ENCODE assay signal across 8 cellular contexts in the genomic region with DNA sequence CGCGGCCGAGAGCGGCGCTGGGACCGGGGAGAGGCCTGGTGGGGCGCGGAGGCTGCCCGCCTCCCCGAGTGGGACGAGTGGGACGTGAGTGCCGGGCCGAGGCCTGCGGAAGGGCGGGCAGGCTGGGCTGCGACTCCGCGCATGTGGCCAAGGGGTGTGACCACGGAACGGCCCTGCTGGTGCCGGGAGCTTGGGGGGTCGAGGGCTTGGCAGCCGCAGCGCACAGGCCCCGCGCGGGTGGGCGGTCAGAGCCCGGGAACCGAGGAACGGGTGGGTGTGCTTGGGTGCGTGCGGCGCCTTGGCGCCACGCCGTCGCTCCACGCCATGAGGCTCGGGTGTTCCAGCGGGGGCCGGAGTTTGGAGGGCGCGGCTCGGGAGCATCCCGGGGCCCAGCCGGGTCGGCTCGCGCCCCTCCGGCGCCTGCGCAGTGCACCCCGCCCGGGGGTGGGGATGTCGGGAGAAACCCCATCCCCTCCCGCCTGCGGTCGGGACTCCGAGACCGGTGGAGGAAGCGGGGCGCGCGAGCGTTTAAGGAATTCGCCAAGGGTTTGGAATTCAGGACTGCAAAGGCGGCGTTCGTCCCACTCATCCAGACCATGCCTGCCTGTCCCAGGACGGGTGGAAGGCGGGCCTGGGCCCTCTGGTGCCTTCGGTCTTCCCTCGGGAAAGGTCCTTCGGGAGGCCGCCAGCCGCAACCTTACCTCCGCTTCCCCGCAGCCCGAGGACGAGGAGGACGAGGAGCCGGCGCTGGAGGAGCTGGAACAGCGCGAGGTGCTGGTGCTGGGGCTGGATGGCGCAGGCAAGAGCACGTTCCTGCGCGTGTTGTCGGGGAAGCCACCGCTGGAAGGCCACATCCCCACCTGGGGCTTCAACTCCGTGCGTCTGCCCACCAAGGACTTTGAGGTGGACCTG. TPM values are rescaled to one million over a fixed set of nuclear protein-coding genes. Genes with fewer than 3 reads are reported as not detected.
A peak's percentile ranks its signal among the peaks of the same experiment; 100 is the strongest.
DNase-seq lines count a peak whose midpoint lies in the region; ATAC-seq lines count a peak whose summit lies in the region.

No MANE protein-coding gene starts in this region.

- H3K27me3 ChIP-seq in adipocyte (replicated peaks; ENCODE audit: control insufficient read depth, insufficient read depth, low read length) (no peaks in the 10 kb centered on the region), right cardiac atrium (ENCODE audit: control insufficient read depth, insufficient read depth) (no peaks in the 10 kb centered on the region)

- no peaks in the 10 kb centered on the region for H3K27me3 Mint-ChIP-seq in activated CD4-positive, alpha-beta T cell treated with anti-CD3 and anti-CD28 coated beads, Interleukin-2, amount 10 ng/mL, durations not matched to agents 24 days and 14 days

- peak overlapping the region; percentile 80 for H3K4me3 Mint-ChIP-seq in activated CD4-positive, alpha-beta T cell treated with anti-CD3 and anti-CD28 coated beads, Interleukin-2, amount 10 ng/mL, durations not matched to agents 24 days and 14 days

- WGBS in right cardiac atrium, result 9% methylated on average over 95 of the region's 95 CpGs

- H3K4me3 ChIP-seq in adipocyte (ENCODE audit: low read length), result peak overlapping the region; percentile 89
- H3K4me3 ChIP-seq in right cardiac atrium (ENCODE audit: low read length), result peak overlapping the region; percentile 40

- peak overlapping the region; percentile 43 for H3K27ac ChIP-seq in KOPT-K1 (ENCODE audit: low read depth, low read length, poor library complexity, severe bottlenecking)
- H3K27ac ChIP-seq in right cardiac atrium (ENCODE audit: low read length), result peak overlapping the region; percentile 60

- DNase-seq in activated CD4-positive, alpha-beta T cell treated with anti-CD3 and anti-CD28 coated beads, Interleukin-2, amount 10 ng/mL, durations not matched to agents 24 days and 14 days, result peak; percentile 80
- no peak for DNase-seq in activated CD4-positive, alpha-beta T cell treated with anti-CD3 and anti-CD28 coated beads, Interleukin-2, amount 50 U/mL, for 1 hour
- DNase-seq in adipocyte (ENCODE audit: low read depth) (peak; percentile 84), right cardiac atrium (peak; percentile 65 to 89 (median 85)), posterior vena cava (ENCODE audit: low spot score) (peak; percentile 87), NCI-H446 treated with DMSO at 0.1 percent for 48 hours (lab: John Stamatoyannopoulos, UW) (no peak)

- H3K36me3 ChIP-seq in KOPT-K1 (ENCODE audit: insufficient read depth, low read length) (no peaks in the 10 kb centered on the region), adipocyte (ENCODE audit: control insufficient read depth, insufficient read depth, low read length, severe bottlenecking) (peaks cover 4% of the 10 kb centered on the region)

- H3K9me3 Mint-ChIP-seq in activated CD4-positive, alpha-beta T cell treated with anti-CD3 and anti-CD28 coated beads, Interleukin-2, amount 10 ng/mL, durations not matched to agents 24 days and 14 days, result no peaks in the 10 kb centered on the region

- H3K9ac ChIP-seq in adipocyte (ENCODE audit: low read length), result peak overlapping the region; percentile 89

- H3K4me1 ChIP-seq in adipocyte (ENCODE audit: control insufficient read depth, insufficient read depth, low read length) (peaks cover 13% of the 10 kb centered on the region), right cardiac atrium (ENCODE audit: control insufficient read depth, insufficient read depth, low read length) (peaks cover 3% of the 10 kb centered on the region)

- intact Hi-C loops in activated CD4-positive, alpha-beta T cell treated with anti-CD3 and anti-CD28 coated beads, Interleukin-2, amount 10 ng/mL, durations not matched to agents 24 days and 14 days (cut with micrococcal nuclease), result loop anchor here (1.0 to 2.0 kb wide), 2 partner anchors 22 to 171 kb away; partner anchors contain the start of genes HIGD2A, NOP16 and RNF44
- intact Hi-C loops in right cardiac atrium (cut with DNase I) (no loop called here), posterior vena cava (cut with DNase I) (no loop called here)

- H3K36me3 Mint-ChIP-seq in activated CD4-positive, alpha-beta T cell treated with anti-CD3 and anti-CD28 coated beads, Interleukin-2, amount 10 ng/mL, durations not matched to agents 24 days and 14 days (ENCODE audit: low read depth), result peaks cover 28% of the 10 kb centered on the region

- H3K4me1 Mint-ChIP-seq in activated CD4-positive, alpha-beta T cell treated with anti-CD3 and anti-CD28 coated beads, Interleukin-2, amount 10 ng/mL, durations not matched to agents 24 days and 14 days, result peaks cover 15% of the 10 kb centered on the region

- peak overlapping the region; percentile 29 for H3K27ac Mint-ChIP-seq in activated CD4-positive, alpha-beta T cell treated with anti-CD3 and anti-CD28 coated beads, Interleukin-2, amount 10 ng/mL, durations not matched to agents 24 days and 14 days

- ATAC-seq in right cardiac atrium (peak; percentile 40 to 55), HG03565 (IDR thresholded peaks at IDR 0.05; ENCODE audit: unreplicated experiment) (no peak)

- H3K9me3 ChIP-seq in KOPT-K1 (ENCODE audit: insufficient read depth, low read length, poor library complexity, severe bottlenecking) (no peaks in the 10 kb centered on the region), adipocyte (ENCODE audit: control insufficient read depth, low read length) (no peaks in the 10 kb centered on the region), right cardiac atrium (ENCODE audit: control insufficient read depth, low read length) (no peaks in the 10 kb centered on the region)

RNA-seq across cellular contexts. Expression of gene ARL10, which starts 0.6 kb away (rescaled TPM):
- total RNA-seq in activated CD4-positive, alpha-beta T cell treated with anti-CD3 and anti-CD28 coated beads, Interleukin-2, amount 10 ng/mL, durations not matched to agents 24 days and 14 days, result 18.1 and 22.2 TPM in 2 replicates
- total RNA-seq in right cardiac atrium, result 1 to 10 TPM; 5.1 to 9.7 (median 8.5) TPM
- polyA plus RNA-seq in right cardiac atrium, result 5.6 TPM
- 10 to 100 TPM; 12.4 to 15.2 TPM for total RNA-seq in posterior vena cava

RNA-seq across cellular contexts. Expression of gene KIAA1191, which starts 4.4 kb away (rescaled TPM):
- 55.5 and 59.7 TPM in 2 replicates for total RNA-seq in activated CD4-positive, alpha-beta T cell treated with anti-CD3 and anti-CD28 coated beads, Interleukin-2, amount 10 ng/mL, durations not matched to agents 24 days and 14 days
- total RNA-seq in right cardiac atrium (10 to 100 TPM; 92.6 to 99.7 (median 97.9) TPM), posterior vena cava (10 to 100 TPM; 80.9 to 90.2 TPM)
- polyA plus RNA-seq in right cardiac atrium, result 70.5 TPM

RNA-seq across cellular contexts. Expression of gene NOP16, which starts 22.5 kb away (rescaled TPM):
- 109 and 114 TPM in 2 replicates for total RNA-seq in activated CD4-positive, alpha-beta T cell treated with anti-CD3 and anti-CD28 coated beads, Interleukin-2, amount 10 ng/mL, durations not matched to agents 24 days and 14 days
- total RNA-seq in right cardiac atrium (10 to 100 TPM; 16.6 to 23.3 (median 17.9) TPM), posterior vena cava (10 to 100 TPM; 17.5 to 18.1 TPM)
- 28.8 TPM for polyA plus RNA-seq in right cardiac atrium

RNA-seq across cellular contexts. Expression of gene HIGD2A, which starts 22.6 kb away (rescaled TPM):
- total RNA-seq in activated CD4-positive, alpha-beta T cell treated with anti-CD3 and anti-CD28 coated beads, Interleukin-2, amount 10 ng/mL, durations not matched to agents 24 days and 14 days, result 96.4 and 104 TPM in 2 replicates
- total RNA-seq in right cardiac atrium (100 to 1,000 TPM; 164 to 215 (median 180) TPM), posterior vena cava (10 to 100 TPM; 66.9 to 90.4 TPM)
- 349 TPM for polyA plus RNA-seq in right cardiac atrium

RNA-seq across cellular contexts. Expression of gene CLTB, which starts 50.4 kb away (rescaled TPM):
- 71.5 and 76.2 TPM in 2 replicates for total RNA-seq in activated CD4-positive, alpha-beta T cell treated with anti-CD3 and anti-CD28 coated beads, Interleukin-2, amount 10 ng/mL, durations not matched to agents 24 days and 14 days
- 100 to 1,000 TPM; 209 to 219 (median 212) TPM for total RNA-seq in right cardiac atrium
- 329 TPM for polyA plus RNA-seq in right cardiac atrium
- total RNA-seq in posterior vena cava, result 100 to 1,000 TPM; 147 to 179 TPM

Comparison
In these comparisons a context has a peak if more than half of its experiments do, and no peak if none do; other contexts are left out.
1. DNase-seq: peak in activated CD4-positive, alpha-beta T cell treated with anti-CD3 and anti-CD28 coated beads, Interleukin-2, amount 10 ng/mL, durations not matched to agents 24 days and 14 days (single experiment), adipocyte (single experiment), right cardiac atrium (3 of 3) and posterior vena cava (single experiment); none in activated CD4-positive, alpha-beta T cell treated with anti-CD3 and anti-CD28 coated beads, Interleukin-2, amount 50 U/mL, for 1 hour (single experiment) and NCI-H446 treated with DMSO at 0.1 percent for 48 hours (single experiment).